Comparison of ENCODE assay signal across 1 cellular context in genomic region chr1:56566040-56566774, GRCh38.
TF ChIP-seq lines count a peak whose summit lies in the region.

No MANE protein-coding gene starts in this region.

TF ChIP-seq in HepG2, 621 proteins besides CTCF, POLR2A, EP300 and RAD21 (continued from another document and continues in another):
- TF ChIP-seq ZNF17 (CRISPR knock-in tag; IDR thresholded peaks at IDR 0.05) = no peak
- TF ChIP-seq ZNF781 (CRISPR knock-in tag; IDR thresholded peaks at IDR 0.05; ENCODE audit: borderline replicate concordance, not compliant biosample characterization) = no peak
- TF ChIP-seq ESRRA (CRISPR knock-in tag; IDR thresholded peaks at IDR 0.05; ENCODE audit: low read depth) = 0 out of 2 replicates have a peak, but pooled peaks have one; percentile 27
- TF ChIP-seq HNF1A (IDR thresholded peaks at IDR 0.05; ENCODE audit: low read depth) = peak; percentile 78
- peak; percentile 82 for TF ChIP-seq HNF1A (CRISPR knock-in tag; IDR thresholded peaks at IDR 0.05; ENCODE audit: borderline replicate concordance)
- TF ChIP-seq SAP130 (CRISPR knock-in tag; IDR thresholded peaks at IDR 0.05; ENCODE audit: low read depth) = peak; percentile 72
- no peak for TF ChIP-seq NR2F2 (IDR thresholded peaks at IDR 0.05; ENCODE audit: borderline replicate concordance, low read depth)
- 0 out of 2 replicates have a peak, but pooled peaks have one; percentile 26 for TF ChIP-seq CREB1 (IDR thresholded peaks at IDR 0.05)
- peak; percentile 69 for TF ChIP-seq CREB1 (CRISPR knock-in tag; IDR thresholded peaks at IDR 0.05)
- no peak for TF ChIP-seq ZNF431 (CRISPR knock-in tag; IDR thresholded peaks at IDR 0.05; ENCODE audit: borderline replicate concordance, low read depth)
- no peak for TF ChIP-seq ZSCAN30 (CRISPR knock-in tag; IDR thresholded peaks at IDR 0.05)
- TF ChIP-seq, protein P1, sequence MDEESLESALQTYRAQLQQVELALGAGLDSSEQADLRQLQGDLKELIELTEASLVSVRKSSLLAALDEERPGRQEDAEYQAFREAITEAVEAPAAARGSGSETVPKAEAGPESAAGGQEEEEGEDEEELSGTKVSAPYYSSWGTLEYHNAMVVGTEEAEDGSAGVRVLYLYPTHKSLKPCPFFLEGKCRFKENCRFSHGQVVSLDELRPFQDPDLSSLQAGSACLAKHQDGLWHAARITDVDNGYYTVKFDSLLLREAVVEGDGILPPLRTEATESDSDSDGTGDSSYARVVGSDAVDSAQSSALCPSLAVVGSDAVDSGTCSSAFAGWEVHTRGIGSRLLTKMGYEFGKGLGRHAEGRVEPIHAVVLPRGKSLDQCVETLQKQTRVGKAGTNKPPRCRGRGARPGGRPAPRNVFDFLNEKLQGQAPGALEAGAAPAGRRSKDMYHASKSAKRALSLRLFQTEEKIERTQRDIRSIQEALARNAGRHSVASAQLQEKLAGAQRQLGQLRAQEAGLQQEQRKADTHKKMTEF (CRISPR knock-in tag; IDR thresholded peaks at IDR 0.05) = no peak
- no peak for TF ChIP-seq ZNF512B (CRISPR knock-in tag; IDR thresholded peaks at IDR 0.05; ENCODE audit: borderline replicate concordance)
- TF ChIP-seq, protein P2, sequence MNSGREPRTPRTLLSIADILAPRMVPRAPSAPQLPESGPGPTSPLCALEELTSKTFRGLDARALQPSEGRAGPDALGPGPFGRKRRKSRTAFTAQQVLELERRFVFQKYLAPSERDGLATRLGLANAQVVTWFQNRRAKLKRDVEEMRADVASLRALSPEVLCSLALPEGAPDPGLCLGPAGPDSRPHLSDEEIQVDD (CRISPR knock-in tag; IDR thresholded peaks at IDR 0.05; ENCODE audit: borderline replicate concordance) = no peak
- TF ChIP-seq, protein P3, sequence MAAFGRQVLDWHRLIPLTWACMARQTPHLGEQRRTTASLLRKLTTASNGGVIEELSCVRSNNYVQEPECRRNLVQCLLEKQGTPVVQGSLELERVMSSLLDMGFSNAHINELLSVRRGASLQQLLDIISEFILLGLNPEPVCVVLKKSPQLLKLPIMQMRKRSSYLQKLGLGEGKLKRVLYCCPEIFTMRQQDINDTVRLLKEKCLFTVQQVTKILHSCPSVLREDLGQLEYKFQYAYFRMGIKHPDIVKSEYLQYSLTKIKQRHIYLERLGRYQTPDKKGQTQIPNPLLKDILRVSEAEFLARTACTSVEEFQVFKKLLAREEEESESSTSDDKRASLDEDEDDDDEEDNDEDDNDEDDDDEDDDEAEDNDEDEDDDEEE (CRISPR knock-in tag; IDR thresholded peaks at IDR 0.05) = no peak
- peak; percentile 66 for TF ChIP-seq GATAD2A (CRISPR knock-in tag; IDR thresholded peaks at IDR 0.05)
- TF ChIP-seq PRDM15 (CRISPR knock-in tag; IDR thresholded peaks at IDR 0.05) = no peak
- TF ChIP-seq RXRB (CRISPR knock-in tag; IDR thresholded peaks at IDR 0.05; ENCODE audit: borderline replicate concordance) = peak; percentile 59
- peak; percentile 43; the same call in 1 of the 2 replicates for TF ChIP-seq DMAP1 (CRISPR knock-in tag; IDR thresholded peaks at IDR 0.05)
- TF ChIP-seq ZNF33B (CRISPR knock-in tag; IDR thresholded peaks at IDR 0.05) = no peak
- 0 out of 2 replicates have a peak, but pooled peaks have one; percentile 42 for TF ChIP-seq ZFP36L1 (CRISPR knock-in tag; IDR thresholded peaks at IDR 0.05)
- TF ChIP-seq FOXK2 (IDR thresholded peaks at IDR 0.05) = peak; percentile 45; the same call in 1 of the 2 replicates
- no peak for TF ChIP-seq ZNF296 (CRISPR knock-in tag; conservative IDR thresholded peaks at IDR 0.05)
- no peak for TF ChIP-seq KDM2A (CRISPR knock-in tag; IDR thresholded peaks at IDR 0.05; ENCODE audit: borderline replicate concordance, low read depth)
- TF ChIP-seq KDM4B (CRISPR knock-in tag; IDR thresholded peaks at IDR 0.05) = no peak
- no peak for TF ChIP-seq ARNT (IDR thresholded peaks at IDR 0.05)
- TF ChIP-seq ELF4 (CRISPR knock-in tag; IDR thresholded peaks at IDR 0.05; ENCODE audit: borderline replicate concordance) = no peak; the same call in 1 of the 2 replicates
- TF ChIP-seq ZNF564 (CRISPR knock-in tag; IDR thresholded peaks at IDR 0.05) = no peak
- TF ChIP-seq TGIF2 (CRISPR knock-in tag; IDR thresholded peaks at IDR 0.05) = no peak
- TF ChIP-seq FOSL2 (CRISPR knock-in tag; IDR thresholded peaks at IDR 0.05) = 0 out of 2 replicates have a peak, but pooled peaks have one; percentile 7
- no peak for TF ChIP-seq ZBTB42 (CRISPR knock-in tag; IDR thresholded peaks at IDR 0.05)
- TF ChIP-seq ZNF768 (CRISPR knock-in tag; IDR thresholded peaks at IDR 0.05) = no peak
- TF ChIP-seq HOXA5 (CRISPR knock-in tag; IDR thresholded peaks at IDR 0.05) = no peak
- TF ChIP-seq TCF7 (IDR thresholded peaks at IDR 0.05; ENCODE audit: low read depth) = no peak
- no peak for TF ChIP-seq RELA (CRISPR knock-in tag; IDR thresholded peaks at IDR 0.05)
- no peak for TF ChIP-seq ZSCAN20 (CRISPR knock-in tag; IDR thresholded peaks at IDR 0.05; ENCODE audit: borderline replicate concordance)
- TF ChIP-seq ZHX1 (CRISPR knock-in tag; IDR thresholded peaks at IDR 0.05; ENCODE audit: low read depth) = no peak
- peak; percentile 68 for TF ChIP-seq ZFX (CRISPR knock-in tag; IDR thresholded peaks at IDR 0.05; ENCODE audit: low read depth)
- TF ChIP-seq, protein P4, sequence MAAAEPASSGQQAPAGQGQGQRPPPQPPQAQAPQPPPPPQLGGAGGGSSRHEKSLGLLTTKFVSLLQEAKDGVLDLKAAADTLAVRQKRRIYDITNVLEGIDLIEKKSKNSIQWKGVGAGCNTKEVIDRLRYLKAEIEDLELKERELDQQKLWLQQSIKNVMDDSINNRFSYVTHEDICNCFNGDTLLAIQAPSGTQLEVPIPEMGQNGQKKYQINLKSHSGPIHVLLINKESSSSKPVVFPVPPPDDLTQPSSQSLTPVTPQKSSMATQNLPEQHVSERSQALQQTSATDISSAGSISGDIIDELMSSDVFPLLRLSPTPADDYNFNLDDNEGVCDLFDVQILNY (CRISPR knock-in tag; conservative IDR thresholded peaks at IDR 0.05) = no peak
- no peak for TF ChIP-seq DNMT1 (CRISPR knock-in tag; IDR thresholded peaks at IDR 0.05)
- TF ChIP-seq CBX5 (CRISPR knock-in tag; IDR thresholded peaks at IDR 0.05; ENCODE audit: borderline replicate concordance) = no peak
- TF ChIP-seq MXI1 (IDR thresholded peaks at IDR 0.05; ENCODE audit: borderline replicate concordance, low read depth, low read length) = no peak
- no peak for TF ChIP-seq AGO1 (IDR thresholded peaks at IDR 0.05; ENCODE audit: low read depth, low read length, poor library complexity, severe bottlenecking)
- TF ChIP-seq BRCA1 (CRISPR knock-in tag; IDR thresholded peaks at IDR 0.05) = 0 out of 2 replicates have a peak, but pooled peaks have one; percentile 59
- no peak for TF ChIP-seq THAP7 (CRISPR knock-in tag; IDR thresholded peaks at IDR 0.05)
- no peak for TF ChIP-seq ATRX (CRISPR knock-in tag; IDR thresholded peaks at IDR 0.05; ENCODE audit: borderline replicate concordance)
- TF ChIP-seq ZNF792 (CRISPR knock-in tag; IDR thresholded peaks at IDR 0.05) = peak; percentile 32; the same call in 1 of the 2 replicates
- no peak for TF ChIP-seq TEF (CRISPR knock-in tag; IDR thresholded peaks at IDR 0.05)
- no peak for TF ChIP-seq NR1H2 (CRISPR knock-in tag; IDR thresholded peaks at IDR 0.05; ENCODE audit: borderline replicate concordance, low read depth)
